ENCODE assay signal across 9 cellular contexts in the genomic region with DNA sequence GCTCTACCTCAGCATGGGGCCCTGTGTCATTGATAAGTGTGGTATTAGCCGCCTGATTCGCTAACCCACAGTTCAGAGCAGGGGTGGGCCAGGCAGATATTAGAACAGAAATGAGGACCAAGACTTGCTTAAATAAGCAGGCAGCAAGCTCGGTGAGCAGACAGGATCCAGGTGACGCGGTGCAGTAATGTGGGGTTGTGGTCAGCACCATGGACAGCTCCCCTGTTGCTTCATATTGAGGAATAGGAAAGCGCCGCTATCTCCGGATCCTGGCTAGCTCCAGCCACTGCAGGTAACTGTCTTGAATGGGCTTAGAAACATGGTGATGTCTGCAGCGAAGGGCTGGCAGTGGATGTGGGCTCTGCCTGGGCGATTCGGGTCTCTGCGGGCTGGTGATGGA. TPM values are rescaled to one million over a fixed set of nuclear protein-coding genes. Genes with fewer than 3 reads are reported as not detected.
DNase-seq lines count a peak whose midpoint lies in the region; ATAC-seq, FAIRE-seq and TF ChIP-seq lines count a peak whose summit lies in the region.
"Had no signal": no experiment of that assay in that cellular context is flagged by ENCODE, and none has a peak within 500 bp of the region (broad histone marks: within the 10 kb centered on the region; RNA-seq: fewer than 3 reads in every experiment).

No MANE protein-coding gene starts in this region.

- H3K4me3 Mint-ChIP-seq in nephron progenitor cell: no peak overlapping the region

- no peaks in the 10 kb centered on the region for H3K4me1 ChIP-seq in A549

- H3K9me3 Mint-ChIP-seq in nephron progenitor cell: no peaks in the 10 kb centered on the region

- POLR2A ChIA-PET in A549 (lab: Yijun Ruan, JAX): no interaction called here

- H3K4me1 Mint-ChIP-seq in nephron progenitor cell: no peaks in the 10 kb centered on the region

- H3K9me3 ChIP-seq in A549: no peaks in the 10 kb centered on the region

- no peak for TF ChIP-seq POLR2A in A549 (IDR thresholded peaks at IDR 0.05; ENCODE audit: low read length)

- 49% methylated on average over 7 of the region's 12 CpGs for WGBS in A549 (ENCODE audit: missing lambda C conversion rate)

- no peak overlapping the region for H3K4me2 ChIP-seq in A549

- H3K27ac Mint-ChIP-seq in nephron progenitor cell: no peak overlapping the region

- no peak overlapping the region for H3K4me3 ChIP-seq in A549
- no peak overlapping the region for H3K4me3 ChIP-seq in HFF-Myc (replicated peaks; ENCODE audit: low read depth, low read length)
- no peak overlapping the region for H3K4me3 ChIP-seq in epithelial cell of esophagus (ENCODE audit: low read length)

- peaks cover 23% of the 10 kb centered on the region for H3K27me3 Mint-ChIP-seq in nephron progenitor cell (ENCODE audit: low read depth, poor library complexity)

- ATAC-seq in A549 (peak in 1 of 2 experiments; percentile 60; a peak in 3 of 6 replicates), HG03280 (IDR thresholded peaks at IDR 0.05; ENCODE audit: unreplicated experiment) (no peak)

- FAIRE-seq in A549 (lab: Jason Lieb, UNC): no peak
- FAIRE-seq: G401.6 had no signal

- no peak for TF ChIP-seq RAD21 in A549 (conservative IDR thresholded peaks at IDR 0.05 in 1 of 2, IDR thresholded peaks at IDR 0.05 in 1 of 2)

- TF ChIP-seq CTCF in A549 (IDR thresholded peaks at IDR 0.05): no peak
- TF ChIP-seq CTCF in HFF-Myc (IDR thresholded peaks at IDR 0.05; ENCODE audit: low read depth, low read length, missing control alignments): no peak
- TF ChIP-seq CTCF in epithelial cell of esophagus (IDR thresholded peaks at IDR 0.05; ENCODE audit: insufficient read depth, low read depth, low read length, missing control alignments): no peak
- no peak for TF ChIP-seq CTCF in nephron progenitor cell (IDR thresholded peaks at IDR 0.05)

- no peak for TF ChIP-seq EP300 in A549 (IDR thresholded peaks at IDR 0.05)

- CTCF ChIA-PET in A549 (lab: Yijun Ruan, JAX): interaction anchor here (0.7 to 6.0 kb wide), 3 partner anchors 31 to 68 kb away, joined by 3 to 30 read pairs (median 3); no protein-coding TSS in a partner anchor

- DNase-seq in A549 (ENCODE audit: low read depth in 1 of 2, low spot score in 1 of 2): peak; percentile 15 to 20
- DNase-seq in HFF-Myc (ENCODE audit: extremely low read depth, low read depth): peak; percentile 11
- DNase-seq in activated CD4-positive, alpha-beta T cell treated with anti-CD3 and anti-CD28 coated beads for 4 hours: peak; percentile 12 to 14
- DNase-seq in epithelial cell of esophagus (ENCODE audit: low read depth): peak; percentile 61
- DNase-seq in nephron progenitor cell: peak; percentile 97
- DNase-seq in NCI-H748 (lab: John Stamatoyannopoulos, UW; ENCODE audit: unreplicated experiment): no peak
- DNase-seq in NCI-H146 treated with DMSO at 0.1 percent for 48 hours (lab: John Stamatoyannopoulos, UW; ENCODE audit: unreplicated experiment): no peak

- no peaks in the 10 kb centered on the region for H3K36me3 Mint-ChIP-seq in nephron progenitor cell (ENCODE audit: low read depth)

- no peak overlapping the region for H3K27ac ChIP-seq in A549

TF ChIP-seq in A549, 52 proteins besides CTCF, POLR2A, EP300 and RAD21:
- peak; percentile 86 for TF ChIP-seq EHMT2 (IDR thresholded peaks at IDR 0.05; ENCODE audit: low read depth)
- no peak for TF ChIP-seq JUN (IDR thresholded peaks at IDR 0.05)
- peak; percentile 96 for TF ChIP-seq REST (IDR thresholded peaks at IDR 0.05)
- TF ChIP-seq RNF2 (IDR thresholded peaks at IDR 0.05; ENCODE audit: borderline replicate concordance, low read depth): no peak
- TF ChIP-seq CEBPB (IDR thresholded peaks at IDR 0.05): peak; percentile 16 to 66; a peak in 2 of 4 replicates

RNA-seq across cellular contexts. Expression of gene GPR26, which starts 51.3 kb away (rescaled TPM):
- not detected in 2 replicates for polyA plus RNA-seq in A549 (2011; rRNA removed)
- not detected in 2 replicates for polyA plus RNA-seq in A549 (2012; cell fraction: cytosol; rRNA removed)
- not detected in 2 replicates for polyA plus RNA-seq in A549 (2012; cell fraction: nucleus; rRNA removed)
- polyA plus RNA-seq in A549 (2017; fragmentation: RNase III; extraction: RNeasy Plus Mini Kit Qiagen cat#74134 plus additional on column Dnase treatment): not detected in 3 replicates
- not detected in 2 replicates for polyA minus RNA-seq in A549 (2011; rRNA and poly(A)+ RNA removed)

Comparison
In these comparisons a context has a peak if more than half of its experiments do, and no peak if none do; other contexts are left out.
1. DNase-seq: peak in A549 (2 of 2), HFF-Myc (single experiment), activated CD4-positive, alpha-beta T cell treated with anti-CD3 and anti-CD28 coated beads for 4 hours (2 of 2), epithelial cell of esophagus (single experiment) and nephron progenitor cell (single experiment); none in NCI-H748 (single experiment) and NCI-H146 treated with DMSO at 0.1 percent for 48 hours (single experiment).